Comparison of ENCODE assay signal across 21 cellular contexts in genomic region chr5:86866036-86866435, GRCh38.
DNase-seq lines count a peak whose midpoint lies in the region; ATAC-seq and TF ChIP-seq lines count a peak whose summit lies in the region.
"Had no signal": no experiment of that assay in that cellular context is flagged by ENCODE, and none has a peak within 500 bp of the region (broad histone marks: within the 10 kb centered on the region; RNA-seq: fewer than 3 reads in every experiment).

No MANE protein-coding gene starts in this region.

- H3K36me3 Mint-ChIP-seq in activated naive CD4-positive, alpha-beta T cell treated with anti-CD3 and anti-CD28 coated beads, Interleukin-2, amount 10 ng/mL, durations not matched to agents 7 days and 5 days, result no peaks in the 10 kb centered on the region

- TF ChIP-seq CTCF in hepatocyte (IDR thresholded peaks at IDR 0.05; ENCODE audit: poor library complexity), result no peak

- H3K27ac Mint-ChIP-seq in activated naive CD4-positive, alpha-beta T cell treated with anti-CD3 and anti-CD28 coated beads, Interleukin-2, amount 10 ng/mL, durations not matched to agents 7 days and 5 days, result no peak overlapping the region

- peak overlapping the region; percentile 24 for H3K27ac ChIP-seq in hepatocyte
- H3K27ac ChIP-seq: C4-2B, HL-60, KMS-11 had no signal

- H3K4me1 ChIP-seq in hepatocyte (ENCODE audit: insufficient read depth), result peaks cover 3% of the 10 kb centered on the region

- no peaks in the 10 kb centered on the region for H3K9me3 ChIP-seq in MG63
- no peaks in the 10 kb centered on the region for H3K9me3 ChIP-seq in hepatocyte (ENCODE audit: low read depth)

- no peak overlapping the region for H3K4me3 Mint-ChIP-seq in activated naive CD4-positive, alpha-beta T cell treated with anti-CD3 and anti-CD28 coated beads, Interleukin-2, amount 10 ng/mL, durations not matched to agents 7 days and 5 days
- H3K4me3 Mint-ChIP-seq: H9 had no signal

- CTCF ChIA-PET in activated naive CD4-positive, alpha-beta T cell treated with anti-CD3 and anti-CD28 coated beads, Interleukin-2, amount 10 ng/mL, durations not matched to agents 7 days and 5 days (lab: Charles Lee), result no interaction called here

- H4K20me1 ChIP-seq in hepatocyte (ENCODE audit: insufficient read depth, poor library complexity, severe bottlenecking), result no peaks in the 10 kb centered on the region

- no peak overlapping the region for H3K4me3 ChIP-seq in MG63
- H3K4me3 ChIP-seq in hepatocyte, result no peak overlapping the region

- ATAC-seq in HG02571 (IDR thresholded peaks at IDR 0.05; ENCODE audit: unreplicated experiment), result no peak
- ATAC-seq: PC-3, SK-N-SH treated with all-trans-retinoic acid at 6 μM for 48 hours had no signal

- H2AFZ ChIP-seq in hepatocyte, result no peak overlapping the region

- DNase-seq in MG63, result peak; percentile 59
- DNase-seq in anterior cingulate cortex (lab: John Stamatoyannopoulos, UW), result peak in 42 of 58 donors; percentile 3 to 83 (median 34)
- DNase-seq in hepatocyte (ENCODE audit: low spot score), result no peak
- peak; percentile 44 for DNase-seq in putamen (ENCODE audit: low spot score)
- DNase-seq in activated naive CD4-positive, alpha-beta T cell treated with anti-CD3 and anti-CD28 coated beads, Interleukin-2, amount 10 ng/mL, durations not matched to agents 7 days and 5 days, result no peak
- no peak for DNase-seq in NCI-H1930 (lab: John Stamatoyannopoulos, UW)
- DNase-seq: GDM1, H9, NCI-H1048, NCI-H1436, NCI-H2081, NCI-H2171 treated with DMSO at 0.1 percent for 48 hours, NCI-H774, RPMI8226, SHP77 treated with DMSO at 0.1 percent for 48 hours had no signal

- no peaks in the 10 kb centered on the region for H3K9me3 Mint-ChIP-seq in activated naive CD4-positive, alpha-beta T cell treated with anti-CD3 and anti-CD28 coated beads, Interleukin-2, amount 10 ng/mL, durations not matched to agents 7 days and 5 days
- H3K9me3 Mint-ChIP-seq: H9 had no signal

- H3K27me3 ChIP-seq in MG63 (peaks cover 2% of the 10 kb centered on the region; the same call in 1 of the 2 replicates), hepatocyte (no peaks in the 10 kb centered on the region)

- WGBS in hepatocyte (ENCODE audit: low lambda C conversion rate, missing lambda C conversion rate), result 80% methylated on average over 1 of the region's 1 CpG

- H3K9me2 ChIP-seq in hepatocyte (replicated peaks; ENCODE audit: insufficient read depth), result no peaks in the 10 kb centered on the region

- no peak overlapping the region for H3K4me2 ChIP-seq in hepatocyte
- H3K4me2 ChIP-seq: KMS-11 had no signal

- H3K4me1 Mint-ChIP-seq in activated naive CD4-positive, alpha-beta T cell treated with anti-CD3 and anti-CD28 coated beads, Interleukin-2, amount 10 ng/mL, durations not matched to agents 7 days and 5 days, result no peaks in the 10 kb centered on the region

- no peaks in the 10 kb centered on the region for H3K79me2 ChIP-seq in hepatocyte

- H3K36me3 ChIP-seq in MG63 (no peaks in the 10 kb centered on the region), hepatocyte (replicated peaks; ENCODE audit: insufficient read depth, low read depth) (no peaks in the 10 kb centered on the region)

- peaks cover 3% of the 10 kb centered on the region for H3K27me3 Mint-ChIP-seq in activated naive CD4-positive, alpha-beta T cell treated with anti-CD3 and anti-CD28 coated beads, Interleukin-2, amount 10 ng/mL, durations not matched to agents 7 days and 5 days

Comparison
In these comparisons a context has a peak if more than half of its experiments do, and no peak if none do; other contexts are left out.
1. DNase-seq: peak in MG63 (single experiment), anterior cingulate cortex (42 of 58) and putamen (single experiment); none in hepatocyte (single experiment), activated naive CD4-positive, alpha-beta T cell treated with anti-CD3 and anti-CD28 coated beads, Interleukin-2, amount 10 ng/mL, durations not matched to agents 7 days and 5 days (single experiment) and NCI-H1930 (0 of 2).